Comparison of ENCODE assay signal across 15 cellular contexts in the genomic region with DNA sequence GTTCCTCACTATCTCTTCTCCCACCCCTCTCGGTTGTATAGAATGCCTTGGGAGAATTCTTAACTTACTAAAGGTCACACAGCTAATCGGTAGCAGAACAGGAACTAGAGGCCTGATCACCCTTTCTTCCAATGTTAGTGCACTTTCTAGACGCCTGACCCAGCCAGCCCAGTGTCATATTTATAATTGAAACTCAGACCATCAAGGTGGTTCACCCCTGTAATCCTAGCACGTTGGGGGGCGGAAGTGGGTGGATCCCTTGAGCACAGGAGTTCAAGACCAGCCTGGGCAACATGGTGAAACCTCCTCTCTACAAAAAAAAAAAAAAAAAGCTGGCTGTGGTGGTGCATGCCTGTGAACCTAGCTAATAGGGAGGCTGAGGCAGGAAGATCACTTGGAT. TPM values are rescaled to one million over a fixed set of nuclear protein-coding genes. Genes with fewer than 3 reads are reported as not detected.
DNase-seq lines count a peak whose midpoint lies in the region; ATAC-seq and TF ChIP-seq lines count a peak whose summit lies in the region.
"Had no signal": no experiment of that assay in that cellular context is flagged by ENCODE, and none has a peak within 500 bp of the region (broad histone marks: within the 10 kb centered on the region; RNA-seq: fewer than 3 reads in every experiment).

No MANE protein-coding gene starts in this region.

- H3K9me3 Mint-ChIP-seq in activated CD8-positive, alpha-beta T cell treated with anti-CD3 and anti-CD28 coated beads for 36 hours, result no peaks in the 10 kb centered on the region

- DNase-seq in CD1c-positive myeloid dendritic cell (ENCODE audit: extremely low spot score), result peak; percentile 51
- no peak for DNase-seq in HAP-1 (ENCODE audit: low spot score in 2 of 2)
- no peak for DNase-seq in activated CD8-positive, alpha-beta T cell treated with anti-CD3 and anti-CD28 coated beads for 36 hours
- no peak for DNase-seq in UCSD-AML1 (lab: John Stamatoyannopoulos, UW; ENCODE audit: unreplicated experiment)
- DNase-seq: colonic mucosa, DMS79 treated with DMSO at 0.1 percent for 48 hours, HCEC 1CT, heart left ventricle, mesendoderm, stomach, SW 1271 had no signal

- ATAC-seq in activated CD8-positive, alpha-beta T cell treated with anti-CD3 and anti-CD28 coated beads for 36 hours, result no peak
- ATAC-seq in HG02678 (IDR thresholded peaks at IDR 0.05; ENCODE audit: unreplicated experiment) (no peak), HG03135 (IDR thresholded peaks at IDR 0.05; ENCODE audit: unreplicated experiment) (no peak), HG02763 (IDR thresholded peaks at IDR 0.05; ENCODE audit: unreplicated experiment) (no peak)
- ATAC-seq: heart left ventricle had no signal

- TF ChIP-seq CTCF in activated CD8-positive, alpha-beta T cell treated with anti-CD3 and anti-CD28 coated beads for 36 hours (IDR thresholded peaks at IDR 0.05), result no peak

- H3K9me3 ChIP-seq in HAP-1 (no peaks in the 10 kb centered on the region), mesodermal cell (ENCODE audit: control insufficient read depth, low read length) (no peaks in the 10 kb centered on the region)
- H3K9me3 ChIP-seq: colonic mucosa, heart left ventricle, stomach had no signal

- H3K27ac Mint-ChIP-seq in activated CD8-positive, alpha-beta T cell treated with anti-CD3 and anti-CD28 coated beads for 36 hours, result no peak overlapping the region

- H3K4me1 Mint-ChIP-seq in activated CD8-positive, alpha-beta T cell treated with anti-CD3 and anti-CD28 coated beads for 36 hours (ENCODE audit: low read depth), result peaks cover 30% of the 10 kb centered on the region

- peaks cover 12% of the 10 kb centered on the region for H3K36me3 Mint-ChIP-seq in activated CD8-positive, alpha-beta T cell treated with anti-CD3 and anti-CD28 coated beads for 36 hours (ENCODE audit: low read depth)

- H3K4me3 Mint-ChIP-seq in activated CD8-positive, alpha-beta T cell treated with anti-CD3 and anti-CD28 coated beads for 36 hours, result peak overlapping the region; percentile 88

- no peaks in the 10 kb centered on the region for H3K27me3 Mint-ChIP-seq in activated CD8-positive, alpha-beta T cell treated with anti-CD3 and anti-CD28 coated beads for 36 hours

- CTCF ChIA-PET in activated CD8-positive, alpha-beta T cell treated with anti-CD3 and anti-CD28 coated beads for 36 hours (lab: Charles Lee), result interaction anchor here (0.6 to 2.3 kb wide), 5 partner anchors 16 to 438 kb away, joined by 3 to 12 read pairs (median 4); no protein-coding TSS in a partner anchor

- in situ Hi-C loops in HAP-1 (cut with MboI; ENCODE audit: low sequenced_read_pairs), result no loop called here

- H3K27ac ChIP-seq in mesodermal cell (ENCODE audit: low read depth, low read length, severe bottlenecking), result no peak overlapping the region
- H3K27ac ChIP-seq: colonic mucosa had no signal

- H3K4me3 ChIP-seq in HAP-1, result peak overlapping the region; percentile 84; the same call in 1 of the 2 replicates
- peak overlapping the region; percentile 97 for H3K4me3 ChIP-seq in mesodermal cell (ENCODE audit: extremely low read depth, insufficient read depth, low read length, poor library complexity, severe bottlenecking)

- H3K27me3 ChIP-seq in HAP-1 (ENCODE audit: low read depth), result no peaks in the 10 kb centered on the region
- H3K27me3 ChIP-seq: colonic mucosa, heart left ventricle, stomach had no signal

- H3K4me1 ChIP-seq in HAP-1, result peaks cover 22% of the 10 kb centered on the region
- H3K4me1 ChIP-seq in mesodermal cell (ENCODE audit: control insufficient read depth, insufficient read depth, low read length, poor library complexity, severe bottlenecking), result peaks cover 10% of the 10 kb centered on the region
- H3K4me1 ChIP-seq: colonic mucosa had no signal

- WGBS in mesodermal cell (ENCODE audit: insufficient coverage in 2 of 2), 2 experiments, result 89 to 100% methylated on average over 1 to 2 of the region's 5 CpGs

- intact Hi-C loops in activated CD8-positive, alpha-beta T cell treated with anti-CD3 and anti-CD28 coated beads for 36 hours (cut with micrococcal nuclease), result no loop called here

- H3K36me3 ChIP-seq in HAP-1 (replicated peaks), result 0 out of 2 replicates have a peak, but pooled peaks cover 5% of the 10 kb centered on the region
- H3K36me3 ChIP-seq in mesodermal cell (ENCODE audit: control insufficient read depth, insufficient read depth, low read length), result peaks cover 44% of the 10 kb centered on the region
- H3K36me3 ChIP-seq: colonic mucosa had no signal

- POLR2A ChIA-PET in activated CD8-positive, alpha-beta T cell treated with anti-CD3 and anti-CD28 coated beads for 36 hours (lab: Charles Lee), result interaction anchor here (0.9 kb wide), 1 partner anchor 282 kb away, joined by 3 read pairs; no protein-coding TSS in a partner anchor

RNA-seq across cellular contexts. Expression of gene TIGAR, which starts 1.8 kb away (rescaled TPM):
- total RNA-seq in activated CD8-positive, alpha-beta T cell treated with anti-CD3 and anti-CD28 coated beads for 36 hours, result 1 to 10 TPM; 8.2 to 8.7 TPM
- polyA plus RNA-seq in mesodermal cell (2013, experiment 1 of 2), result 9.8 TPM
- polyA plus RNA-seq in mesodermal cell (2013, experiment 2 of 2), result 12.9 TPM

RNA-seq across cellular contexts. Expression of gene CCND2, which starts 49.2 kb away (rescaled TPM):
- 100 to 1,000 TPM; 617 to 639 TPM for total RNA-seq in activated CD8-positive, alpha-beta T cell treated with anti-CD3 and anti-CD28 coated beads for 36 hours
- 66.2 TPM for polyA plus RNA-seq in mesodermal cell (2013, experiment 1 of 2)
- 66.9 TPM for polyA plus RNA-seq in mesodermal cell (2013, experiment 2 of 2)

RNA-seq across cellular contexts. Expression of gene FGF23, which starts 56.7 kb away (rescaled TPM):
- not detected for total RNA-seq in activated CD8-positive, alpha-beta T cell treated with anti-CD3 and anti-CD28 coated beads for 36 hours
- 1.4 TPM for polyA plus RNA-seq in mesodermal cell (2013, experiment 1 of 2)
- 0.91 TPM for polyA plus RNA-seq in mesodermal cell (2013, experiment 2 of 2)
- total RNA-seq: colonic mucosa, stomach had no signal
- polyA plus RNA-seq: stomach had no signal
